In the genomic region with DNA sequence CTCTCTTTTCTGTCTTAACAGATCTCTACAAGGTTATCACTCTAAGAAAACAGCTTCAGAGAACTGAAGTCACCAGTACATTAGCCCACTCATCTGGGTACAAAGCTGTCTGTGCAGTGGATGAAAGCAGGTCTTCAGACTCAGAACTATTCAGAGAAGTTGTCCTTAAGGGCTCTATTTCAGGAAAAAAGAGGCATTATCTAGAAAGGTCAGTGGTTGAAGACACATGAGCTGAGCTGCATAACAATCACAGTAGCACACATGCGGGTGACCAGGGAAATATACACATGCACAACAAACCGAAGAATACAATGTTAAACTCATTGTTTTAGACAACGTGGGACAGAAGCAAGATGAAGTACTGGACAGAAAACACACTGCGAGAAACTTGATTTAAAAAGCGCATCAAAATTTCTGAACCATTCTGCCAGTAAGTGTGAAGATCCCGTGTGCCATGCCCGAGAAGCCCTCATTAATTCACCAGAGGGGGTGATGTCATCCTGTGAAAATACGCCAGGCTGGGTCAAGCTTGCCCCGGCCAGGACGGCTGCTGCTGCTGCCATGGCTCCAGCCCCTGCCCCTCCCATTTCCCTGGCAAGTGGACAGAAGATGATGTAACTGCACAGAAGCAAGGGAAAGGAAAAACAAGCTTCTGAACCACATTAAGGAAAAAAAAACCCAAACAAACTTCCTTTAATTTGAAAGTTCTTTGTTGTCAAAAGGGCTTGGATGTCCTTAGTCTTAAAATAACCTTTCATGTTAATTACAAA, we compare ENCODE assay signal across 8 cellular contexts. TPM values are rescaled to one million over a fixed set of nuclear protein-coding genes. Genes with fewer than 3 reads are reported as not detected.
DNase-seq lines count a peak whose midpoint lies in the region; ATAC-seq, FAIRE-seq and TF ChIP-seq lines count a peak whose summit lies in the region.

No MANE protein-coding gene starts in this region.

- peaks cover 22% of the 10 kb centered on the region; the same call in 1 of the 2 replicates for H4K20me1 ChIP-seq in HepG2 (ENCODE audit: insufficient read depth, low read length)

- H3K36me3 ChIP-seq in HepG2 (replicated peaks in 1 of 2; ENCODE audit: control insufficient read depth in 1 of 2, insufficient read depth in 2 of 2, low read length in 2 of 2) (peaks cover 42 to 85% of the 10 kb centered on the region in 2 experiments), thyroid gland (peaks cover 16 to 18% of the 10 kb centered on the region in 2 donors)

- H3K9me3 ChIP-seq in HepG2 (ENCODE audit: low read length) (no peaks in the 10 kb centered on the region), thyroid gland (no peaks in the 10 kb centered on the region)

- DNase-seq in AG20443 (ENCODE audit: low spot score) = peak; percentile 96
- peak; percentile 95 for DNase-seq in M059J (ENCODE audit: low read depth)
- peak; percentile 20 for DNase-seq in HepG2 (ENCODE audit: low spot score)
- peak; percentile 94 to 95 for DNase-seq in thyroid gland

- no peak for TF ChIP-seq RAD21 in HepG2 (CRISPR knock-in tag; IDR thresholded peaks at IDR 0.05)

- peak overlapping the region; percentile 91 for H3K27ac ChIP-seq in cingulate gyrus (ENCODE audit: low read depth, low read length)
- no peak overlapping the region for H3K27ac ChIP-seq in HepG2 (ENCODE audit: extremely low read length, insufficient read depth, low read length)
- peak overlapping the region; percentile 77 to 87 (median 82) for H3K27ac ChIP-seq in thyroid gland

- TF ChIP-seq EP300 in HepG2 (IDR thresholded peaks at IDR 0.05; ENCODE audit: low read depth in 2 of 2, low read length in 2 of 2) = no peak
- TF ChIP-seq EP300 in HepG2 (CRISPR knock-in tag; IDR thresholded peaks at IDR 0.05; ENCODE audit: borderline replicate concordance) = no peak

- no peak; the same call in 2 of the 3 replicates for ATAC-seq in HepG2
- no peak for ATAC-seq in GM18858 (IDR thresholded peaks at IDR 0.05; ENCODE audit: unreplicated experiment)
- ATAC-seq in GM21737 (IDR thresholded peaks at IDR 0.05; ENCODE audit: unreplicated experiment) = no peak
- no peak for ATAC-seq in HG03025 (IDR thresholded peaks at IDR 0.05; ENCODE audit: low FRiP score, unreplicated experiment)

- POLR2A ChIA-PET in HepG2 (lab: Yijun Ruan, JAX) = interaction anchor here (0.6 to 1.6 kb wide), 6 partner anchors 9 to 127 kb away, joined by 3 to 7 read pairs (median 4); a partner anchor contains a TSS

- H3K4me3 ChIP-seq in HepG2 (replicated peaks in 1 of 3; ENCODE audit: insufficient read depth in 1 of 3, low read depth in 2 of 3, low read length in 3 of 3) (no peak overlapping the region), thyroid gland (replicated peaks in 1 of 3) (no peak overlapping the region)

- in situ Hi-C loops in HepG2 (cut with HindIII; ENCODE audit: extremely low pct_ligation_motif_present, low pct_unique_long_range_greater_than_20kb) = no loop called here

- WGBS in HepG2 (ENCODE audit: low lambda C conversion rate) = 89% methylated on average over 10 of the region's 10 CpGs
- 24 to 27% methylated on average over 10 of the region's 10 CpGs for WGBS in thyroid gland, 2 donors

- TF ChIP-seq POLR2A in HepG2 (IDR thresholded peaks at IDR 0.05; ENCODE audit: insufficient read depth in 1 of 2, low read depth in 2 of 2, low read length in 2 of 2) (no peak), thyroid gland (IDR thresholded peaks at IDR 0.05) (no peak)

- H3K27me3 ChIP-seq in HepG2 (ENCODE audit: control insufficient read depth in 1 of 2, insufficient read depth in 2 of 2, low read length in 2 of 2) (no peaks in the 10 kb centered on the region), thyroid gland (no peaks in the 10 kb centered on the region)

- no peak overlapping the region; the same call in 1 of the 2 replicates for H3K9ac ChIP-seq in HepG2 (ENCODE audit: insufficient read depth, low read depth, low read length)

- TF ChIP-seq CTCF in HepG2 (CRISPR knock-in tag; IDR thresholded peaks at IDR 0.05) (no peak), thyroid gland (IDR thresholded peaks at IDR 0.05) (peak in 1 of 6 experiments; percentile 11)

- FAIRE-seq in HepG2 (lab: Jason Lieb, UNC) = no peak

- BruUV-seq in HepG2 (replicated peaks; lab: Mats Ljungman, UMichigan) = no TSS peak

- no peak overlapping the region for H2AFZ ChIP-seq in HepG2 (ENCODE audit: low read length)

- CTCF ChIA-PET in HepG2 (lab: Yijun Ruan, JAX; ENCODE audit: low intra/inter-chr PET ratio, low total read pairs) = interaction anchor here (1.1 kb wide), 1 partner anchor 90 kb away, joined by 3 read pairs; no protein-coding TSS in a partner anchor

- intact Hi-C loops in HepG2 (cut with micrococcal nuclease; ENCODE audit: unreplicated experiment) = loop anchor here (2.0 kb wide), 1 partner anchor 79 kb away; no protein-coding TSS in a partner anchor
- intact Hi-C loops in thyroid gland (cut with DNase I) = no loop called here

- H3K79me2 ChIP-seq in HepG2 (ENCODE audit: insufficient read depth, low read length) = peaks cover 34% of the 10 kb centered on the region

- H3K4me1 ChIP-seq in HepG2 (ENCODE audit: insufficient read depth, low read length) (peaks cover 30% of the 10 kb centered on the region), thyroid gland (peaks cover 33 to 61% of the 10 kb centered on the region in 2 donors)

- H3K4me2 ChIP-seq in HepG2 (ENCODE audit: low read depth, low read length) = no peak overlapping the region

TF ChIP-seq in HepG2, 621 proteins besides CTCF, POLR2A, EP300 and RAD21 (continues in another document):
- TF ChIP-seq CEBPG (CRISPR knock-in tag; IDR thresholded peaks at IDR 0.05) (peak; percentile 60; the same call in 1 of the 2 replicates), ATF7 (IDR thresholded peaks at IDR 0.05) (peak; percentile 60; the same call in 1 of the 2 replicates), ATF7 (CRISPR knock-in tag; IDR thresholded peaks at IDR 0.05) (no peak), CEBPB (IDR thresholded peaks at IDR 0.05; ENCODE audit: borderline replicate concordance, low read depth, low read length) (0 out of 2 replicates have a peak, but pooled peaks have one; percentile 44), SNAPC2 (CRISPR knock-in tag; IDR thresholded peaks at IDR 0.05) (no peak), GATAD2A (CRISPR knock-in tag; IDR thresholded peaks at IDR 0.05) (peak; percentile 37; the same call in 1 of the 2 replicates), ZNF335 (CRISPR knock-in tag; IDR thresholded peaks at IDR 0.05) (peak; percentile 77; the same call in 1 of the 2 replicates)

RNA-seq across cellular contexts. Expression of a gene that starts 10.1 kb away (rescaled TPM):
- 79.5 and 92.4 TPM in 2 replicates for total RNA-seq in M059J (2014; rRNA removed; shearing (Covaris generic))
- total RNA-seq in HepG2 (2016; rRNA removed; fragmentation: Illumina TruSeq; extraction: Trizol) (107 and 135 TPM in 2 replicates), thyroid gland (100 to 1,000 TPM; 162 to 332 (median 195) TPM)
- total RNA-seq in HepG2 (2016; cell fraction: cytosol; rRNA removed; fragmentation: Illumina TruSeq; extraction: Trizol; ENCODE audit: low read depth) = 18.2 and 20.0 TPM in 2 replicates
- 109 and 139 TPM in 2 replicates for total RNA-seq in HepG2 (2016; cell fraction: insoluble cytoplasmic fraction; rRNA removed; fragmentation: Illumina TruSeq; extraction: Trizol)
- 25.6 and 31.6 TPM in 2 replicates for total RNA-seq in HepG2 (2016; cell fraction: membrane; rRNA removed; fragmentation: Illumina TruSeq; extraction: Trizol)
- total RNA-seq in HepG2 (2016; cell fraction: nucleus; rRNA removed; fragmentation: Illumina TruSeq; extraction: Trizol) = 194 and 230 TPM in 2 replicates
- polyA plus RNA-seq in HepG2 (2011; rRNA removed) = 65.5 and 67.7 TPM in 2 replicates
- polyA plus RNA-seq in HepG2 (2011; cell fraction: cytosol; rRNA removed) = 30.2 and 40.7 TPM in 2 replicates
- 210 and 219 TPM in 2 replicates for polyA plus RNA-seq in HepG2 (2011; cell fraction: nucleus; rRNA removed)
- polyA plus RNA-seq in HepG2 (2012) = 57.1 and 65.5 TPM in 2 replicates
- 3.3 and 3.7 TPM in 2 replicates for polyA plus RNA-seq in HepG2 (2016; cell fraction: cytosol; fragmentation: Illumina TruSeq; extraction: Trizol; ENCODE audit: low read depth)
- 68.8 and 69.0 TPM in 2 replicates for polyA plus RNA-seq in HepG2 (2016; cell fraction: insoluble cytoplasmic fraction; fragmentation: Illumina TruSeq; extraction: Trizol; ENCODE audit: low read depth)
- polyA plus RNA-seq in HepG2 (2016; cell fraction: membrane; fragmentation: Illumina TruSeq; extraction: Trizol; ENCODE audit: low read depth) = 9.8 and 12.1 TPM in 2 replicates
- polyA plus RNA-seq in HepG2 (2016; cell fraction: nucleus; fragmentation: Illumina TruSeq; extraction: Trizol; ENCODE audit: insufficient read depth, low read depth) = 329 and 373 TPM in 2 replicates
- polyA minus RNA-seq in HepG2 (2011; rRNA and poly(A)+ RNA removed; ENCODE audit: low replicate concordance) = 51.3 and 78.2 TPM in 2 replicates
- polyA minus RNA-seq in HepG2 (2011; cell fraction: cytosol; rRNA and poly(A)+ RNA removed) = 27.4 and 28.7 TPM in 2 replicates
- polyA minus RNA-seq in HepG2 (2011; cell fraction: nucleus; rRNA and poly(A)+ RNA removed) = 169 and 176 TPM in 2 replicates

RNA-seq across cellular contexts. Expression of a gene that starts 44.8 kb away (rescaled TPM):
- total RNA-seq in M059J (2014; rRNA removed; shearing (Covaris generic)) = 15.2 and 18.4 TPM in 2 replicates
- 32.0 and 44.1 TPM in 2 replicates for total RNA-seq in HepG2 (2016; rRNA removed; fragmentation: Illumina TruSeq; extraction: Trizol)
- total RNA-seq in HepG2 (2016; cell fraction: cytosol; rRNA removed; fragmentation: Illumina TruSeq; extraction: Trizol; ENCODE audit: low read depth) = 10.6 and 12.8 TPM in 2 replicates
- total RNA-seq in HepG2 (2016; cell fraction: insoluble cytoplasmic fraction; rRNA removed; fragmentation: Illumina TruSeq; extraction: Trizol) = 32.2 and 42.2 TPM in 2 replicates
- 27.4 and 28.5 TPM in 2 replicates for total RNA-seq in HepG2 (2016; cell fraction: membrane; rRNA removed; fragmentation: Illumina TruSeq; extraction: Trizol)
- total RNA-seq in HepG2 (2016; cell fraction: nucleus; rRNA removed; fragmentation: Illumina TruSeq; extraction: Trizol) = 32.4 and 32.8 TPM in 2 replicates
- polyA plus RNA-seq in HepG2 (2011; rRNA removed) = 36.3 and 41.3 TPM in 2 replicates
- 38.1 and 43.4 TPM in 2 replicates for polyA plus RNA-seq in HepG2 (2011; cell fraction: cytosol; rRNA removed)
- polyA plus RNA-seq in HepG2 (2011; cell fraction: nucleus; rRNA removed) = 45.0 and 48.2 TPM in 2 replicates
- 30.6 and 31.6 TPM in 2 replicates for polyA plus RNA-seq in HepG2 (2012)
- 3.9 and 4.5 TPM in 2 replicates for polyA plus RNA-seq in HepG2 (2016; cell fraction: cytosol; fragmentation: Illumina TruSeq; extraction: Trizol; ENCODE audit: low read depth)
- 29.5 and 30.3 TPM in 2 replicates for polyA plus RNA-seq in HepG2 (2016; cell fraction: insoluble cytoplasmic fraction; fragmentation: Illumina TruSeq; extraction: Trizol; ENCODE audit: low read depth)
- 10.0 and 11.3 TPM in 2 replicates for polyA plus RNA-seq in HepG2 (2016; cell fraction: membrane; fragmentation: Illumina TruSeq; extraction: Trizol; ENCODE audit: low read depth)
- 32.1 and 32.5 TPM in 2 replicates for polyA plus RNA-seq in HepG2 (2016; cell fraction: nucleus; fragmentation: Illumina TruSeq; extraction: Trizol; ENCODE audit: insufficient read depth, low read depth)
- polyA minus RNA-seq in HepG2 (2011; rRNA and poly(A)+ RNA removed; ENCODE audit: low replicate concordance) = 61.0 and 116 TPM in 2 replicates
- polyA minus RNA-seq in HepG2 (2011; cell fraction: cytosol; rRNA and poly(A)+ RNA removed) = 47.2 and 48.9 TPM in 2 replicates
- polyA minus RNA-seq in HepG2 (2011; cell fraction: nucleus; rRNA and poly(A)+ RNA removed) = 31.5 and 35.9 TPM in 2 replicates
- 100 to 1,000 TPM; 170 to 246 (median 201) TPM for total RNA-seq in thyroid gland

Comparison
In these comparisons a context has a peak if more than half of its experiments do, and no peak if none do; other contexts are left out.
1. DNase-seq: peak in every context shown above with its lines; median percentile 96 in AG20443; 95 in M059J; 94 in thyroid gland; 20 in HepG2.